ENCODE assay signal across 10 cellular contexts in the genomic region with DNA sequence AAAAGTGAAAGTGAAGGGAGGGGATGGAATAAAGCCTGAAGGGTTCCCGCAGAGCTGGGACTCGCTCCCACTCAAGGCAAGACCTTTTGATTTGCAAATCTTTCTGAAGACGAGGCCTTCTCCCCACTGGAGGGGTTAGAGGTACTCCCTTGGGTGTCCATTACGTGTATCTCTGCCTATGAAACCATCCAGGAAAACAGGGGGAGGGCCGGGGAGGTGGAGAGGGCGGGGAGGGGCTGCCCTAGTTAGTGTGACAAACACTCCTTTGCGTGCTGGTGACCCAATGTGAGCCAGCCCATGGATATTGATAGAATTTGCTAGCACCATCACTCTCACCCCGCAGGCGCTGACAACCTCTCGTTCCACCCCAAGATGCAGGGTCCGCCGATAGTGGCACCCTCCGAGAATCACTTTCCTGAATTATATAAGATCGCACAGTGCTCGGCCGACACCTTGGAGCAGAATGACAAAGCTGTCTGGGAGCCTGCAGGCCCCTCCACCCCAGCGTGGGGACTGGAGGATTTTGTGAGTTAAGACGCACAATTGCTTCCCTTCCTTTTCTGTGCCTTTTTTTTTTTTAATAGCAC.
DNase-seq lines count a peak whose midpoint lies in the region; ATAC-seq, FAIRE-seq and TF ChIP-seq lines count a peak whose summit lies in the region.
"Had no signal": no experiment of that assay in that cellular context is flagged by ENCODE, and none has a peak within 500 bp of the region (broad histone marks: within the 10 kb centered on the region; RNA-seq: fewer than 3 reads in every experiment).

No MANE protein-coding gene starts in this region.

- CTCF ChIA-PET in activated naive CD4-positive, alpha-beta T cell treated with anti-CD3 and anti-CD28 coated beads for 36 hours (lab: Charles Lee): interaction anchor here (0.9 kb wide), 1 partner anchor 329 kb away, joined by 3 read pairs; no protein-coding TSS in a partner anchor

- no peaks in the 10 kb centered on the region for H3K27me3 Mint-ChIP-seq in activated naive CD4-positive, alpha-beta T cell treated with anti-CD3 and anti-CD28 coated beads for 36 hours (ENCODE audit: low read depth)

- FAIRE-seq in frontal cortex (lab: Jason Lieb, UNC): no peak
- FAIRE-seq: small intestine had no signal

- no peak for TF ChIP-seq CTCF in upper lobe of right lung (IDR thresholded peaks at IDR 0.05)

- H3K27ac ChIP-seq in caudate nucleus (ENCODE audit: low read depth, low read length) (peak overlapping the region; percentile 45), muscle layer of duodenum (ENCODE audit: low read length) (no peak overlapping the region), upper lobe of right lung (no peak overlapping the region)

- DNase-seq in activated naive CD4-positive, alpha-beta T cell treated with anti-CD3 and anti-CD28 coated beads for 36 hours: peak; percentile 47
- DNase-seq in activated naive CD4-positive, alpha-beta T cell (lab: John Stamatoyannopoulos, UW): no peak
- DNase-seq in caudate nucleus (lab: John Stamatoyannopoulos, UW): peak in 1 of 61 donors; percentile 14
- DNase-seq in upper lobe of right lung: no peak
- no peak for DNase-seq in frontal cortex (ENCODE audit: low spot score in 2 of 2)
- no peak for DNase-seq in middle frontal gyrus (ENCODE audit: extremely low spot score, low spot score)
- DNase-seq: NCI-H2029 treated with DMSO at 0.1 percent for 48 hours, small intestine had no signal

- peaks cover 10% of the 10 kb centered on the region for H3K4me1 Mint-ChIP-seq in activated naive CD4-positive, alpha-beta T cell treated with anti-CD3 and anti-CD28 coated beads for 36 hours (ENCODE audit: low read depth)

- H3K36me3 ChIP-seq in muscle layer of duodenum (ENCODE audit: control insufficient read depth in 1 of 2, insufficient read depth in 2 of 2, low read length in 2 of 2): peaks cover 0 to under 1% of the 10 kb centered on the region in 2 donors
- no peaks in the 10 kb centered on the region for H3K36me3 ChIP-seq in upper lobe of right lung

- H3K9me3 ChIP-seq in muscle layer of duodenum (ENCODE audit: control insufficient read depth in 1 of 2, low read length in 2 of 2) (no peaks in the 10 kb centered on the region), upper lobe of right lung (no peaks in the 10 kb centered on the region)

- peak overlapping the region; percentile 77 for H3K4me3 Mint-ChIP-seq in activated naive CD4-positive, alpha-beta T cell treated with anti-CD3 and anti-CD28 coated beads for 36 hours

- ATAC-seq in upper lobe of right lung (no peak), HG03439 (IDR thresholded peaks at IDR 0.05; ENCODE audit: unreplicated experiment) (no peak)

- peak overlapping the region; percentile 60 to 61 for H3K4me3 ChIP-seq in muscle layer of duodenum (ENCODE audit: low read depth in 1 of 2, low read length in 2 of 2)
- peak overlapping the region; percentile 35 for H3K4me3 ChIP-seq in upper lobe of right lung

- H3K4me1 ChIP-seq in muscle layer of duodenum (ENCODE audit: control insufficient read depth in 1 of 2, insufficient read depth in 2 of 2, low read length in 2 of 2) (peaks cover 0 to 6% of the 10 kb centered on the region in 2 donors), upper lobe of right lung (peaks cover 5% of the 10 kb centered on the region)

- H3K9me3 Mint-ChIP-seq in activated naive CD4-positive, alpha-beta T cell treated with anti-CD3 and anti-CD28 coated beads for 36 hours: no peaks in the 10 kb centered on the region

- H3K27ac Mint-ChIP-seq in activated naive CD4-positive, alpha-beta T cell treated with anti-CD3 and anti-CD28 coated beads for 36 hours: no peak overlapping the region

- H3K36me3 Mint-ChIP-seq in activated naive CD4-positive, alpha-beta T cell treated with anti-CD3 and anti-CD28 coated beads for 36 hours (ENCODE audit: low read depth): no peaks in the 10 kb centered on the region

- H3K27me3 ChIP-seq in muscle layer of duodenum (ENCODE audit: low read depth, low read length) (no peaks in the 10 kb centered on the region), upper lobe of right lung (no peaks in the 10 kb centered on the region)

- intact Hi-C loops in activated naive CD4-positive, alpha-beta T cell treated with anti-CD3 and anti-CD28 coated beads for 36 hours (cut with micrococcal nuclease): loop anchor here (1.0 to 5.0 kb wide), 3 partner anchors 64 to 87 kb away; no protein-coding TSS in a partner anchor
- intact Hi-C loops in upper lobe of right lung (cut with DNase I): no loop called here
